9 cellular contexts compared by ENCODE assay signal in the genomic region with DNA sequence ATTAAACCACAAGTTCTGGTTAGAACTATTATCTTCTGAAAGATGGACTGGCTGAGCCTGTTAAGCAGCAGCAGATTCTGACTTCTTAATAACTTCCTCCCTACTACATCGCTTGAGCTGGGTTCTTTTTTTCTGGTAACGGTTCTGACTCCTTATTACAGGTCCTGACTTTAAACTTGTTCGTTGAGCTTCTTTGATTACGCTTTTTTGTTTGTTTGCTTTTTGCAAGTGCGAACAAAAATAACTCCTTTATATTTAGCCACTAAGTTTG. TPM values are rescaled to one million over a fixed set of nuclear protein-coding genes. Genes with fewer than 3 reads are reported as not detected.
DNase-seq lines count a peak whose midpoint lies in the region; ATAC-seq, FAIRE-seq and TF ChIP-seq lines count a peak whose summit lies in the region.
"Had no signal": no experiment of that assay in that cellular context is flagged by ENCODE, and none has a peak within 500 bp of the region (broad histone marks: within the 10 kb centered on the region; RNA-seq: fewer than 3 reads in every experiment).

No MANE protein-coding gene starts in this region.

- peak overlapping the region; percentile 98 for H3K4me3 Mint-ChIP-seq in activated CD4-positive, alpha-beta T cell treated with anti-CD3 and anti-CD28 coated beads for 36 hours
- H3K4me3 Mint-ChIP-seq in activated T-helper 1 cell treated with anti-CD3 and anti-CD28 coated beads, Interleukin-12 subunit alpha, Interleukin-12 subunit beta, Interleukin-2, Interleukin-4 antibody, amounts not matched to agents 30 ng/mL and 10 ng/mL and 1 ng/mL, durations not matched to agents 14 hours and 24 hours and 36 hours, result peak overlapping the region; percentile 98

- peak overlapping the region; percentile 84 for H3K9ac ChIP-seq in keratinocyte (ENCODE audit: control insufficient read depth, extremely low read depth, insufficient read depth, low read length)

- H3K36me3 ChIP-seq in keratinocyte (ENCODE audit: control insufficient read depth in 2 of 2, extremely low read depth in 1 of 2, insufficient read depth in 2 of 2, low read length in 2 of 2), result no peaks in the 10 kb centered on the region
- H3K36me3 ChIP-seq in testis (ENCODE audit: low read depth, missing control alignments), result no peaks in the 10 kb centered on the region

- no peaks in the 10 kb centered on the region for H3K27me3 Mint-ChIP-seq in activated CD4-positive, alpha-beta T cell treated with anti-CD3 and anti-CD28 coated beads for 36 hours
- H3K27me3 Mint-ChIP-seq in activated T-helper 1 cell treated with anti-CD3 and anti-CD28 coated beads, Interleukin-12 subunit alpha, Interleukin-12 subunit beta, Interleukin-2, Interleukin-4 antibody, amounts not matched to agents 30 ng/mL and 10 ng/mL and 1 ng/mL, durations not matched to agents 14 hours and 24 hours and 36 hours (ENCODE audit: insufficient read depth), result no peaks in the 10 kb centered on the region

- H3K9me3 Mint-ChIP-seq in activated CD4-positive, alpha-beta T cell treated with anti-CD3 and anti-CD28 coated beads for 36 hours (ENCODE audit: low read depth), result no peaks in the 10 kb centered on the region
- H3K9me3 Mint-ChIP-seq in activated T-helper 1 cell treated with anti-CD3 and anti-CD28 coated beads, Interleukin-12 subunit alpha, Interleukin-12 subunit beta, Interleukin-2, Interleukin-4 antibody, amounts not matched to agents 30 ng/mL and 10 ng/mL and 1 ng/mL, durations not matched to agents 14 hours and 24 hours and 36 hours, result no peaks in the 10 kb centered on the region

- TF ChIP-seq CTCF in keratinocyte (optimal IDR thresholded peaks at IDR 0.05 in 1 of 3, IDR thresholded peaks at IDR 0.05 in 1 of 3, conservative IDR thresholded peaks at IDR 0.05 in 1 of 3; ENCODE audit: extremely low read depth in 1 of 3, insufficient read depth in 2 of 3, low read length in 3 of 3) (no peak), testis (IDR thresholded peaks at IDR 0.05) (no peak)

- 9 to 12% methylated on average over 5 of the region's 5 CpGs for WGBS in testis, 2 donors

- H3K27me3 ChIP-seq in keratinocyte (ENCODE audit: control insufficient read depth, extremely low read depth, insufficient read depth, low read length) (no peaks in the 10 kb centered on the region), testis (no peaks in the 10 kb centered on the region)

- H3K27ac ChIP-seq in keratinocyte (ENCODE audit: control insufficient read depth, insufficient read depth, low read length) (peak overlapping the region; percentile 60), testis (peak overlapping the region; percentile 86 to 98)

- H3K36me3 Mint-ChIP-seq in activated CD4-positive, alpha-beta T cell treated with anti-CD3 and anti-CD28 coated beads for 36 hours (ENCODE audit: low read depth), result peaks cover 7% of the 10 kb centered on the region
- H3K36me3 Mint-ChIP-seq in activated T-helper 1 cell treated with anti-CD3 and anti-CD28 coated beads, Interleukin-12 subunit alpha, Interleukin-12 subunit beta, Interleukin-2, Interleukin-4 antibody, amounts not matched to agents 30 ng/mL and 10 ng/mL and 1 ng/mL, durations not matched to agents 14 hours and 24 hours and 36 hours (ENCODE audit: low read depth), result no peaks in the 10 kb centered on the region

- H3K9me3 ChIP-seq in keratinocyte (ENCODE audit: control insufficient read depth, low read depth, low read length) (no peaks in the 10 kb centered on the region), testis (no peaks in the 10 kb centered on the region)

- dilution Hi-C loops in keratinocyte (cut with MboI; ENCODE audit: extremely low pct_ligation_motif_present, low sequenced_read_pairs), result no loop called here

- no peak for ATAC-seq in activated CD4-positive, alpha-beta T cell treated with anti-CD3 and anti-CD28 coated beads for 36 hours
- ATAC-seq in GM18498 (IDR thresholded peaks at IDR 0.05; ENCODE audit: unreplicated experiment), result no peak
- ATAC-seq in GM18868 (IDR thresholded peaks at IDR 0.05; ENCODE audit: unreplicated experiment), result no peak

- H3K4me3 ChIP-seq in keratinocyte (ENCODE audit: control insufficient read depth in 2 of 3, extremely low read depth in 1 of 3, insufficient read depth in 2 of 3, low read depth in 1 of 3, low read length in 3 of 3) (peak overlapping the region; percentile 95 to 99 (median 97)), testis (peak overlapping the region; percentile 90 to 91)

- H3K4me2 ChIP-seq in keratinocyte (ENCODE audit: control insufficient read depth, extremely low read depth, insufficient read depth, low read depth, low read length), result peak overlapping the region; percentile 81

- intact Hi-C loops in activated CD4-positive, alpha-beta T cell treated with anti-CD3 and anti-CD28 coated beads for 36 hours (cut with DNase I, micrococcal nuclease), result loop anchor here (1.0 to 5.0 kb wide), 7 partner anchors 11 to 416 kb away; partner anchors contain the start of genes DDX6 (in 1 of the 2), HINFP (in 1 of the 2), RPS25 (in 1 of the 2) and TRAPPC4 (in 1 of the 2)
- intact Hi-C loops in activated T-helper 1 cell treated with anti-CD3 and anti-CD28 coated beads, Interleukin-12 subunit alpha, Interleukin-12 subunit beta, Interleukin-2, Interleukin-4 antibody, amounts not matched to agents 30 ng/mL and 10 ng/mL and 1 ng/mL, durations not matched to agents 14 hours and 24 hours and 36 hours (cut with micrococcal nuclease), result loop anchor here (1.0 to 5.0 kb wide), 5 partner anchors 16 to 210 kb away; partner anchors contain the start of genes CENATAC, NLRX1, RPS25 and TRAPPC4
- intact Hi-C loops in testis (cut with DNase I; ENCODE audit: low total_unique reads), result loop anchor here (5.0 kb wide), 1 partner anchor 115 kb away; no protein-coding TSS in a partner anchor

- CTCF ChIA-PET in activated CD4-positive, alpha-beta T cell treated with anti-CD3 and anti-CD28 coated beads for 36 hours (lab: Charles Lee), result interaction anchor here (0.9 to 3.9 kb wide), 9 partner anchors 10 to 116 kb away, joined by 3 to 30 read pairs (median 6); no protein-coding TSS in a partner anchor

- DNase-seq in activated CD4-positive, alpha-beta T cell treated with anti-CD3 and anti-CD28 coated beads for 36 hours, result no peak
- DNase-seq in activated CD4-positive, alpha-beta T cell treated with anti-CD3 and anti-CD28 coated beads, Interleukin-2, amount 50 U/mL, for 48 hours, result no peak
- no peak for DNase-seq in activated T-helper 1 cell treated with anti-CD3 and anti-CD28 coated beads, Interleukin-12 subunit alpha, Interleukin-12 subunit beta, Interleukin-2, Interleukin-4 antibody, amounts not matched to agents 30 ng/mL and 10 ng/mL and 1 ng/mL, durations not matched to agents 14 hours and 24 hours and 36 hours (ENCODE audit: low spot score)
- no peak for DNase-seq in keratinocyte (ENCODE audit: low read depth, low spot score)
- no peak for DNase-seq in testis
- no peak for DNase-seq in DMS53 (lab: John Stamatoyannopoulos, UW)

- H3K4me1 ChIP-seq in keratinocyte (ENCODE audit: control insufficient read depth, extremely low read depth, insufficient read depth, low read length) (peaks cover 18% of the 10 kb centered on the region), testis (no peaks in the 10 kb centered on the region)

- TF ChIP-seq POLR2A in testis (IDR thresholded peaks at IDR 0.05), result no peak

- peaks cover 27% of the 10 kb centered on the region for H3K4me1 Mint-ChIP-seq in activated CD4-positive, alpha-beta T cell treated with anti-CD3 and anti-CD28 coated beads for 36 hours
- H3K4me1 Mint-ChIP-seq in activated T-helper 1 cell treated with anti-CD3 and anti-CD28 coated beads, Interleukin-12 subunit alpha, Interleukin-12 subunit beta, Interleukin-2, Interleukin-4 antibody, amounts not matched to agents 30 ng/mL and 10 ng/mL and 1 ng/mL, durations not matched to agents 14 hours and 24 hours and 36 hours (ENCODE audit: low read depth), result peaks cover 28% of the 10 kb centered on the region

- H3K9me1 ChIP-seq in keratinocyte (ENCODE audit: control insufficient read depth, extremely low read depth, insufficient read depth, low read length), result peaks cover 2% of the 10 kb centered on the region

- H3K79me2 ChIP-seq in keratinocyte (ENCODE audit: control insufficient read depth, insufficient read depth, low read length), result peaks cover 57% of the 10 kb centered on the region

- peak overlapping the region; percentile 94 for H3K27ac Mint-ChIP-seq in activated CD4-positive, alpha-beta T cell treated with anti-CD3 and anti-CD28 coated beads for 36 hours
- H3K27ac Mint-ChIP-seq in activated T-helper 1 cell treated with anti-CD3 and anti-CD28 coated beads, Interleukin-12 subunit alpha, Interleukin-12 subunit beta, Interleukin-2, Interleukin-4 antibody, amounts not matched to agents 30 ng/mL and 10 ng/mL and 1 ng/mL, durations not matched to agents 14 hours and 24 hours and 36 hours, result peak overlapping the region; percentile 97

- no peak overlapping the region for H2AFZ ChIP-seq in keratinocyte (ENCODE audit: control insufficient read depth, low read length)

- POLR2A ChIA-PET in activated CD4-positive, alpha-beta T cell treated with anti-CD3 and anti-CD28 coated beads for 36 hours (lab: Charles Lee), result interaction anchor here (0.8 kb wide), 1 partner anchor 23 kb away, joined by 3 read pairs; no protein-coding TSS in a partner anchor

- peaks cover 2% of the 10 kb centered on the region for H4K20me1 ChIP-seq in keratinocyte (ENCODE audit: control insufficient read depth, extremely low read depth, insufficient read depth, low read length)

- no peak for FAIRE-seq in keratinocyte (lab: Jason Lieb, UNC)

RNA-seq across cellular contexts. Expression of gene CBL, which starts 1.1 kb away (rescaled TPM):
- 10 to 100 TPM; 29.3 to 33.2 TPM for total RNA-seq in activated CD4-positive, alpha-beta T cell treated with anti-CD3 and anti-CD28 coated beads for 36 hours
- 38.1 and 39.9 TPM in 2 replicates for total RNA-seq in activated T-helper 1 cell treated with anti-CD3 and anti-CD28 coated beads, Interleukin-12 subunit alpha, Interleukin-12 subunit beta, Interleukin-2, Interleukin-4 antibody, amounts not matched to agents 30 ng/mL and 10 ng/mL and 1 ng/mL, durations not matched to agents 14 hours and 24 hours and 36 hours
- polyA plus RNA-seq in keratinocyte (7.9 to 15.2 TPM (median 14.1 TPM) in 3 replicates), testis (ENCODE audit: insufficient read depth, low read depth, low replicate concordance) (58.5 TPM)
- polyA plus RNA-seq in keratinocyte (2011; ENCODE audit: low read depth), result 3.8 TPM
- polyA plus RNA-seq in keratinocyte (2011; cell fraction: cytosol; rRNA removed), result 10.1 and 14.7 TPM in 2 replicates
- polyA plus RNA-seq in keratinocyte (2011; cell fraction: nucleus; rRNA removed), result 29.0 and 31.3 TPM in 2 replicates
- polyA plus RNA-seq in keratinocyte (2012; ENCODE audit: low replicate concordance), result 8.8 and 11.2 TPM in 2 replicates
- 12.5 to 34.7 TPM (median 23.3 TPM) in 3 replicates for polyA minus RNA-seq in keratinocyte
- 10.9 TPM for polyA minus RNA-seq in keratinocyte (2011; cell fraction: cytosol; rRNA and poly(A)+ RNA removed)
- polyA minus RNA-seq in keratinocyte (2011; cell fraction: nucleus; rRNA and poly(A)+ RNA removed), result 21.2 and 37.2 TPM in 2 replicates
- 10 to 100 TPM; 59.3 to 65.7 TPM for total RNA-seq in testis

RNA-seq across cellular contexts. Expression of gene NHERF4, which starts 22.0 kb away (rescaled TPM):
- under 1 TPM in 1 of 2 experiments, not detected in 1; 0.21 TPM for total RNA-seq in activated CD4-positive, alpha-beta T cell treated with anti-CD3 and anti-CD28 coated beads for 36 hours
- total RNA-seq in activated T-helper 1 cell treated with anti-CD3 and anti-CD28 coated beads, Interleukin-12 subunit alpha, Interleukin-12 subunit beta, Interleukin-2, Interleukin-4 antibody, amounts not matched to agents 30 ng/mL and 10 ng/mL and 1 ng/mL, durations not matched to agents 14 hours and 24 hours and 36 hours, result 0.56 TPM in 1 of 2 replicates, not detected in the other
- polyA plus RNA-seq in keratinocyte (not detected in 3 replicates), testis (ENCODE audit: insufficient read depth, low read depth, low replicate concordance) (1.0 TPM)
- polyA plus RNA-seq in keratinocyte (2011; ENCODE audit: low read depth), result 0.50 TPM
- not detected in 2 replicates for polyA plus RNA-seq in keratinocyte (2011; cell fraction: cytosol; rRNA removed)
- 0.04 TPM in 1 of 2 replicates, not detected in the other for polyA plus RNA-seq in keratinocyte (2011; cell fraction: nucleus; rRNA removed)
- not detected in 2 replicates for polyA plus RNA-seq in keratinocyte (2012; ENCODE audit: low replicate concordance)
- polyA minus RNA-seq in keratinocyte, result 0.38 TPM in 1 of 3 replicates, not detected in the others
- polyA minus RNA-seq in keratinocyte (2011; cell fraction: cytosol; rRNA and poly(A)+ RNA removed), result not detected
- not detected in 2 replicates for polyA minus RNA-seq in keratinocyte (2011; cell fraction: nucleus; rRNA and poly(A)+ RNA removed)
- under 1 TPM in 1 of 2 donors, not detected in 1; 0.94 TPM for total RNA-seq in testis
- total RNA-seq: activated CD8-positive, alpha-beta memory T cell treated with anti-CD3 and anti-CD28 coated beads for 36 hours had no signal

RNA-seq across cellular contexts. Expression of gene NLRX1, which starts 38.7 kb away (rescaled TPM):
- 10 to 100 TPM; 18.2 to 25.0 TPM for total RNA-seq in activated CD4-positive, alpha-beta T cell treated with anti-CD3 and anti-CD28 coated beads for 36 hours
- 24.1 and 29.5 TPM in 2 replicates for total RNA-seq in activated T-helper 1 cell treated with anti-CD3 and anti-CD28 coated beads, Interleukin-12 subunit alpha, Interleukin-12 subunit beta, Interleukin-2, Interleukin-4 antibody, amounts not matched to agents 30 ng/mL and 10 ng/mL and 1 ng/mL, durations not matched to agents 14 hours and 24 hours and 36 hours
- polyA plus RNA-seq in keratinocyte (8.1 to 11.3 TPM (median 9.0 TPM) in 3 replicates), testis (ENCODE audit: insufficient read depth, low read depth, low replicate concordance) (9.4 TPM)
- 6.3 TPM for polyA plus RNA-seq in keratinocyte (2011; ENCODE audit: low read depth)
- polyA plus RNA-seq in keratinocyte (2011; cell fraction: cytosol; rRNA removed), result 4.7 and 6.9 TPM in 2 replicates
- 16.4 and 21.9 TPM in 2 replicates for polyA plus RNA-seq in keratinocyte (2011; cell fraction: nucleus; rRNA removed)
- polyA plus RNA-seq in keratinocyte (2012; ENCODE audit: low replicate concordance), result 11.3 and 16.6 TPM in 2 replicates
- 11.3 to 19.4 TPM (median 18.6 TPM) in 3 replicates for polyA minus RNA-seq in keratinocyte
- 15.3 TPM for polyA minus RNA-seq in keratinocyte (2011; cell fraction: cytosol; rRNA and poly(A)+ RNA removed)
- polyA minus RNA-seq in keratinocyte (2011; cell fraction: nucleus; rRNA and poly(A)+ RNA removed), result 22.2 and 22.7 TPM in 2 replicates
- 10 to 100 TPM; 16.2 to 21.4 TPM for total RNA-seq in testis

RNA-seq across cellular contexts. Expression of gene ABCG4, which starts 58.4 kb away (rescaled TPM):
- not detected for total RNA-seq in activated CD4-positive, alpha-beta T cell treated with anti-CD3 and anti-CD28 coated beads for 36 hours
- 0.07 TPM in 1 of 2 replicates, not detected in the other for total RNA-seq in activated T-helper 1 cell treated with anti-CD3 and anti-CD28 coated beads, Interleukin-12 subunit alpha, Interleukin-12 subunit beta, Interleukin-2, Interleukin-4 antibody, amounts not matched to agents 30 ng/mL and 10 ng/mL and 1 ng/mL, durations not matched to agents 14 hours and 24 hours and 36 hours
- polyA plus RNA-seq in keratinocyte (0.14 to 0.27 TPM (median 0.21 TPM) in 3 replicates), testis (ENCODE audit: insufficient read depth, low read depth, low replicate concordance) (11.2 TPM)
- polyA plus RNA-seq in keratinocyte (2011; ENCODE audit: low read depth), result 0.26 TPM
- polyA plus RNA-seq in keratinocyte (2011; cell fraction: cytosol; rRNA removed), result 0.09 and 0.19 TPM in 2 replicates
- polyA plus RNA-seq in keratinocyte (2011; cell fraction: nucleus; rRNA removed), result 1.3 and 1.4 TPM in 2 replicates
- polyA plus RNA-seq in keratinocyte (2012; ENCODE audit: low replicate concordance), result 0.31 and 0.99 TPM in 2 replicates
- polyA minus RNA-seq in keratinocyte, result 0.43 to 1.9 TPM (median 1.1 TPM) in 3 replicates
- polyA minus RNA-seq in keratinocyte (2011; cell fraction: cytosol; rRNA and poly(A)+ RNA removed), result not detected
- polyA minus RNA-seq in keratinocyte (2011; cell fraction: nucleus; rRNA and poly(A)+ RNA removed), result 0.78 and 0.84 TPM in 2 replicates
- 1 to 10 TPM; 3.9 to 5.4 TPM for total RNA-seq in testis
